In genomic region chrX:124378643-124379042, GRCh38 we compare ENCODE assay signal across 29 cellular contexts. TPM values are rescaled to one million over a fixed set of nuclear protein-coding genes. Genes with fewer than 3 reads are reported as not detected.
"Had no signal": no experiment of that assay in that cellular context is flagged by ENCODE, and none has a peak within 500 bp of the region (broad histone marks: within the 10 kb centered on the region; RNA-seq: fewer than 3 reads in every experiment).

No MANE protein-coding gene starts in this region.

- H3K4me3 ChIP-seq: heart right ventricle, suprapubic skin, transverse colon had no signal

- DNase-seq: activated CD4-positive, alpha-beta memory T cell treated with anti-CD3 and anti-CD28 coated beads for 36 hours; activated CD4-positive, alpha-beta T cell treated with anti-CD3 and anti-CD28 coated beads for 36 hours; activated naive CD4-positive, alpha-beta T cell treated with Interleukin-2 at 50 U/mL for 16 hours; activated naive CD8-positive, alpha-beta T cell treated with anti-CD3 and anti-CD28 coated beads, Interleukin-2, amount 10 ng/mL, durations not matched to agents 7 days and 5 days; activated T-cell treated with anti-CD3 and anti-CD28 coated beads, Interleukin-2, amount 50 U/mL, for 48 hours; amygdala; cerebellar nuclear complex; cortex of kidney; heart right ventricle; immature natural killer cell; midbrain; posterior cingulate gyrus; small intestine; stimulated activated CD4-positive, alpha-beta T cell treated with anti-CD3 and anti-CD28 coated beads, Interleukin-2, amount 100 ng/mL, for 24 hours; stimulated activated naive CD8-positive, alpha-beta T cell treated with anti-CD3 and anti-CD28 coated beads, Interleukin-15, amount 100 ng/mL, for 72 hours; T-helper 1 cell; T-helper 9 cell; transverse colon had no signal

- H3K27ac ChIP-seq: epithelial cell of prostate, heart right ventricle, suprapubic skin, transverse colon had no signal

- ATAC-seq: activated CD4-positive, alpha-beta T cell treated with anti-CD3 and anti-CD28 coated beads for 36 hours; heart right ventricle; left lobe of liver; sciatic nerve; stimulated activated effector memory CD8-positive, alpha-beta T cell treated with anti-CD3 and anti-CD28 coated beads, Interleukin-12 subunit alpha, Interleukin-12 subunit beta, amount 100 ng/mL, for 72 hours; stimulated activated naive CD8-positive, alpha-beta T cell treated with anti-CD3 and anti-CD28 coated beads, Interleukin-15, amount 100 ng/mL, for 72 hours; WTC11 had no signal

- H3K27me3 ChIP-seq: suprapubic skin, transverse colon had no signal

- H3K36me3 ChIP-seq: heart right ventricle, suprapubic skin, transverse colon had no signal

- H3K9me3 ChIP-seq: heart right ventricle, suprapubic skin, transverse colon had no signal

- FAIRE-seq: urothelium cell line had no signal

- H3K4me1 ChIP-seq: heart right ventricle, suprapubic skin, transverse colon had no signal

RNA-seq across cellular contexts. Expression of gene SH2D1A, which starts 32.3 kb away (rescaled TPM):
- total RNA-seq: fibroblast of villous mesenchyme, kidney epithelial cell, lung microvascular endothelial cell had no signal

RNA-seq across cellular contexts. Expression of gene TEX13D, which starts 46.2 kb away (rescaled TPM):
- total RNA-seq: activated CD4-positive, alpha-beta T cell treated with anti-CD3 and anti-CD28 coated beads for 36 hours; activated naive CD8-positive, alpha-beta T cell treated with anti-CD3 and anti-CD28 coated beads, Interleukin-2, amount 10 ng/mL, durations not matched to agents 7 days and 5 days; fibroblast of villous mesenchyme; heart right ventricle; kidney epithelial cell; left lobe of liver; lung microvascular endothelial cell; omental fat pad; sciatic nerve; suprapubic skin; WTC11 had no signal
- polyA plus RNA-seq: heart right ventricle, immature natural killer cell, small intestine had no signal
